ENCODE assay signal across 9 cellular contexts in genomic region chr1:59947047-59947938, GRCh38. TPM values are rescaled to one million over a fixed set of nuclear protein-coding genes. Genes with fewer than 3 reads are reported as not detected.
DNase-seq lines count a peak whose midpoint lies in the region; ATAC-seq lines count a peak whose summit lies in the region.
"Had no signal": no experiment of that assay in that cellular context is flagged by ENCODE, and none has a peak within 500 bp of the region (broad histone marks: within the 10 kb centered on the region; RNA-seq: fewer than 3 reads in every experiment).

No MANE protein-coding gene starts in this region.

- no peak overlapping the region for H3K27ac Mint-ChIP-seq in CD4-positive, CD25-positive, alpha-beta regulatory T cell
- H3K27ac Mint-ChIP-seq: T-helper 1 cell treated with Interleukin-12 subunit alpha and Interleukin-12 subunit beta and Interleukin-4 antibody, amounts not matched to agents 30 μg/mL and 1 μg/mL, for 36 hours had no signal

- no peak overlapping the region for H3K27ac ChIP-seq in CD4-positive, CD25-positive, alpha-beta regulatory T cell (ENCODE audit: insufficient read depth, low read length, poor library complexity, severe bottlenecking)

- DNase-seq in CD4-positive, CD25-positive, alpha-beta regulatory T cell = peak in 2 of 3 donors; percentile 39 to 66
- peak; percentile 54 for DNase-seq in NCI-H2196 treated with DMSO at 0.1 percent for 48 hours (lab: John Stamatoyannopoulos, UW; ENCODE audit: unreplicated experiment)
- peak; percentile 20 to 40 for DNase-seq in activated CD4-positive, alpha-beta T cell treated with anti-CD3 and anti-CD28 coated beads for 24 hours (ENCODE audit: low read depth in 2 of 2)
- DNase-seq in effector CD8-positive, alpha-beta T cell (lab: John Stamatoyannopoulos, UW) = peak; percentile 30
- peak; percentile 86 for DNase-seq in medulla oblongata (ENCODE audit: extremely low spot score)
- DNase-seq in stimulated activated naive CD4-positive, alpha-beta T cell treated with Interleukin-2 at 50 U/mL for 16 hours (lab: John Stamatoyannopoulos, UW) = peak; percentile 19

- peaks cover 0 to 2% (median 0%) of the 10 kb centered on the region in 7 donors for H3K9me3 Mint-ChIP-seq in CD4-positive, CD25-positive, alpha-beta regulatory T cell
- H3K9me3 Mint-ChIP-seq: T-helper 1 cell treated with Interleukin-12 subunit alpha and Interleukin-12 subunit beta and Interleukin-4 antibody, amounts not matched to agents 30 μg/mL and 1 μg/mL, for 36 hours had no signal

- no peaks in the 10 kb centered on the region for H3K9me3 ChIP-seq in CD4-positive, CD25-positive, alpha-beta regulatory T cell (ENCODE audit: control insufficient read depth in 2 of 2, low read length in 2 of 2)

- no peak overlapping the region for H3K4me3 Mint-ChIP-seq in CD4-positive, CD25-positive, alpha-beta regulatory T cell
- H3K4me3 Mint-ChIP-seq: T-helper 1 cell treated with Interleukin-12 subunit alpha and Interleukin-12 subunit beta and Interleukin-4 antibody, amounts not matched to agents 30 μg/mL and 1 μg/mL, for 36 hours had no signal

- ATAC-seq in CD4-positive, CD25-positive, alpha-beta regulatory T cell (ENCODE audit: low read depth in 2 of 2) = peak; percentile 44 to 72
- ATAC-seq in GM18907 (IDR thresholded peaks at IDR 0.05; ENCODE audit: unreplicated experiment) (peak; percentile 94), HG03095 (IDR thresholded peaks at IDR 0.05; ENCODE audit: unreplicated experiment) (peak; percentile 80)

- H3K36me3 ChIP-seq in CD4-positive, CD25-positive, alpha-beta regulatory T cell (ENCODE audit: control insufficient read depth, insufficient read depth, low read length) = no peaks in the 10 kb centered on the region

- H3K4me3 ChIP-seq in CD4-positive, CD25-positive, alpha-beta regulatory T cell (ENCODE audit: low read depth, low read length) = no peak overlapping the region

- H3K4me1 ChIP-seq in CD4-positive, CD25-positive, alpha-beta regulatory T cell (ENCODE audit: control insufficient read depth, insufficient read depth, low read length, poor library complexity, severe bottlenecking) = no peaks in the 10 kb centered on the region

- no peaks in the 10 kb centered on the region for H3K36me3 Mint-ChIP-seq in CD4-positive, CD25-positive, alpha-beta regulatory T cell

- H3K4me1 Mint-ChIP-seq in CD4-positive, CD25-positive, alpha-beta regulatory T cell = no peaks in the 10 kb centered on the region

- peaks cover 2% of the 10 kb centered on the region for H3K27me3 ChIP-seq in CD4-positive, CD25-positive, alpha-beta regulatory T cell (ENCODE audit: control insufficient read depth, insufficient read depth, low read length)

- H3K27me3 Mint-ChIP-seq in CD4-positive, CD25-positive, alpha-beta regulatory T cell = peaks cover 4% of the 10 kb centered on the region

RNA-seq across cellular contexts. Expression of gene CYP2J2, which starts 20.7 kb away (rescaled TPM):
- not detected for total RNA-seq in CD4-positive, CD25-positive, alpha-beta regulatory T cell
- polyA plus RNA-seq in CD4-positive, CD25-positive, alpha-beta regulatory T cell = under 1 TPM in 2 of 4 donors, not detected in 2; 0.14 to 0.47 TPM

Comparison
In these comparisons a context has a peak if more than half of its experiments do, and no peak if none do; other contexts are left out.
1. DNase-seq: peak in every context shown above with its lines; median percentile 86 in medulla oblongata; 54 in NCI-H2196 treated with DMSO at 0.1 percent for 48 hours; 52 in CD4-positive, CD25-positive, alpha-beta regulatory T cell; 30 in activated CD4-positive, alpha-beta T cell treated with anti-CD3 and anti-CD28 coated beads for 24 hours; 30 in effector CD8-positive, alpha-beta T cell; 19 in stimulated activated naive CD4-positive, alpha-beta T cell treated with Interleukin-2 at 50 U/mL for 16 hours.